Comparison of ENCODE assay signal across 1 cellular context in the genomic region with DNA sequence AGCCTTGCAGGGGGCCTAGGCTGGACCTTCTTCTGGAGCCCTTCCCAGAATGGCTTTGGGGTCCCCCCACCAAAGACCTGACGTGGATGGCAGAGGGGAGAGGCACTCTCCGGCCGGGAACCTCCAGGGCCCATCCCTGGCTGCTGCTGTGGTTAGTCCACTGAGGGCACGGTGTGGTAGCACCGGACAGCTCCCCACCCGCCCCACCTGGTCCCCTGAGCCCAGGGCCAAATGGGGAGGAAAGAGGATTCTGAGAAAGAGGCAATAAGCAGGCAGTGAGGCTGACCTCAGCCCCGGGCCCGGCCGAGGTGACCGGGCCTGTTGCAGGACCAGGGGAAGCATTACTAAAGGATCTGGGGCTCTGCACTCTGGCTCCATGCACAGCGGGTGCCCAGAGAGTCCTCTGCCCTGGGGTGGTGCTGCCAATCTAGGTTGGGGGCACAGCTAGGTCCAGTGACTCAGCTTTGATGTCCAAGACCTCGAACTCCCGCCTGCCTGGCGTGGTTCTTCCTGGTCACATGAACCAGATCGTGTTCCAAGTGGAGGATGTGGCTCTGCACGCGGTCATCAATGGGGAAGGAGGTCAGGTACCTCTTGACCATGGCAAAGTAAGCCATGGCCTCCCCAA.
TF ChIP-seq lines count a peak whose summit lies in the region.

No MANE protein-coding gene starts in this region.

TF ChIP-seq in HepG2, 621 proteins besides CTCF, POLR2A, EP300 and RAD21 (continues in another document):
- no peak for TF ChIP-seq ZNF546 (CRISPR knock-in tag; conservative IDR thresholded peaks at IDR 0.05)
- TF ChIP-seq, protein P1, sequence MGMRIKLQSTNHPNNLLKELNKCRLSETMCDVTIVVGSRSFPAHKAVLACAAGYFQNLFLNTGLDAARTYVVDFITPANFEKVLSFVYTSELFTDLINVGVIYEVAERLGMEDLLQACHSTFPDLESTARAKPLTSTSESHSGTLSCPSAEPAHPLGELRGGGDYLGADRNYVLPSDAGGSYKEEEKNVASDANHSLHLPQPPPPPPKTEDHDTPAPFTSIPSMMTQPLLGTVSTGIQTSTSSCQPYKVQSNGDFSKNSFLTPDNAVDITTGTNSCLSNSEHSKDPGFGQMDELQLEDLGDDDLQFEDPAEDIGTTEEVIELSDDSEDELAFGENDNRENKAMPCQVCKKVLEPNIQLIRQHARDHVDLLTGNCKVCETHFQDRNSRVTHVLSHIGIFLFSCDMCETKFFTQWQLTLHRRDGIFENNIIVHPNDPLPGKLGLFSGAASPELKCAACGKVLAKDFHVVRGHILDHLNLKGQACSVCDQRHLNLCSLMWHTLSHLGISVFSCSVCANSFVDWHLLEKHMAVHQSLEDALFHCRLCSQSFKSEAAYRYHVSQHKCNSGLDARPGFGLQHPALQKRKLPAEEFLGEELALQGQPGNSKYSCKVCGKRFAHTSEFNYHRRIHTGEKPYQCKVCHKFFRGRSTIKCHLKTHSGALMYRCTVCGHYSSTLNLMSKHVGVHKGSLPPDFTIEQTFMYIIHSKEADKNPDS (CRISPR knock-in tag; IDR thresholded peaks at IDR 0.05): no peak
- TF ChIP-seq, protein P2, sequence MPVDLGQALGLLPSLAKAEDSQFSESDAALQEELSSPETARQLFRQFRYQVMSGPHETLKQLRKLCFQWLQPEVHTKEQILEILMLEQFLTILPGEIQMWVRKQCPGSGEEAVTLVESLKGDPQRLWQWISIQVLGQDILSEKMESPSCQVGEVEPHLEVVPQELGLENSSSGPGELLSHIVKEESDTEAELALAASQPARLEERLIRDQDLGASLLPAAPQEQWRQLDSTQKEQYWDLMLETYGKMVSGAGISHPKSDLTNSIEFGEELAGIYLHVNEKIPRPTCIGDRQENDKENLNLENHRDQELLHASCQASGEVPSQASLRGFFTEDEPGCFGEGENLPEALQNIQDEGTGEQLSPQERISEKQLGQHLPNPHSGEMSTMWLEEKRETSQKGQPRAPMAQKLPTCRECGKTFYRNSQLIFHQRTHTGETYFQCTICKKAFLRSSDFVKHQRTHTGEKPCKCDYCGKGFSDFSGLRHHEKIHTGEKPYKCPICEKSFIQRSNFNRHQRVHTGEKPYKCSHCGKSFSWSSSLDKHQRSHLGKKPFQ (CRISPR knock-in tag; IDR thresholded peaks at IDR 0.05; ENCODE audit: insufficient replicate concordance): no peak
- TF ChIP-seq, protein P3, sequence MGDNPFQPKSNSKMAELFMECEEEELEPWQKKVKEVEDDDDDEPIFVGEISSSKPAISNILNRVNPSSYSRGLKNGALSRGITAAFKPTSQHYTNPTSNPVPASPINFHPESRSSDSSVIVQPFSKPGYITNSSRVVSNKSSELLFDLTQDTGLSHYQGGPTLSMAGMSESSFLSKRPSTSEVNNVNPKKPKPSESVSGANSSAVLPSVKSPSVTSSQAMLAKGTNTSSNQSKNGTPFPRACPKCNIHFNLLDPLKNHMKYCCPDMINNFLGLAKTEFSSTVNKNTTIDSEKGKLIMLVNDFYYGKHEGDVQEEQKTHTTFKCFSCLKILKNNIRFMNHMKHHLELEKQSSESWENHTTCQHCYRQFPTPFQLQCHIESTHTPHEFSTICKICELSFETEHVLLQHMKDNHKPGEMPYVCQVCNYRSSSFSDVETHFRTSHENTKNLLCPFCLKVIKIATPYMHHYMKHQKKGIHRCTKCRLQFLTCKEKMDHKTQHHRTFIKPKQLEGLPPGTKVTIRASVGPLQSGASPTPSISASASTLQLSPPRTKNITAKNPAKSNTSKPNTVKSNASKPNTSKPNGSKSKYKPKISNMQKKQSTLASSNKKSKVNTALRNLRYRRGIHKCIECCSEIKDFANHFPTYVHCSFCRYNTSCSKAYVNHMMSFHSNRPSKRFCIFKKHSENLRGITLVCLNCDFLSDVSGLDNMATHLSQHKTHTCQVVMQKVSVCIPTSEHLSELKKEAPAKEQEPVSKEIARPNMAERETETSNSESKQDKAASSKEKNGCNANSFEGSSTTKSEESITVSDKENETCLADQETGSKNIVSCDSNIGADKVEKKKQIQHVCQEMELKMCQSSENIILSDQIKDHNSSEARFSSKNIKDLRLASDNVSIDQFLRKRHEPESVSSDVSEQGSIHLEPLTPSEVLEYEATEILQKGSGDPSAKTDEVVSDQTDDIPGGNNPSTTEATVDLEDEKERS (CRISPR knock-in tag; IDR thresholded peaks at IDR 0.05): no peak
- TF ChIP-seq, protein P4, sequence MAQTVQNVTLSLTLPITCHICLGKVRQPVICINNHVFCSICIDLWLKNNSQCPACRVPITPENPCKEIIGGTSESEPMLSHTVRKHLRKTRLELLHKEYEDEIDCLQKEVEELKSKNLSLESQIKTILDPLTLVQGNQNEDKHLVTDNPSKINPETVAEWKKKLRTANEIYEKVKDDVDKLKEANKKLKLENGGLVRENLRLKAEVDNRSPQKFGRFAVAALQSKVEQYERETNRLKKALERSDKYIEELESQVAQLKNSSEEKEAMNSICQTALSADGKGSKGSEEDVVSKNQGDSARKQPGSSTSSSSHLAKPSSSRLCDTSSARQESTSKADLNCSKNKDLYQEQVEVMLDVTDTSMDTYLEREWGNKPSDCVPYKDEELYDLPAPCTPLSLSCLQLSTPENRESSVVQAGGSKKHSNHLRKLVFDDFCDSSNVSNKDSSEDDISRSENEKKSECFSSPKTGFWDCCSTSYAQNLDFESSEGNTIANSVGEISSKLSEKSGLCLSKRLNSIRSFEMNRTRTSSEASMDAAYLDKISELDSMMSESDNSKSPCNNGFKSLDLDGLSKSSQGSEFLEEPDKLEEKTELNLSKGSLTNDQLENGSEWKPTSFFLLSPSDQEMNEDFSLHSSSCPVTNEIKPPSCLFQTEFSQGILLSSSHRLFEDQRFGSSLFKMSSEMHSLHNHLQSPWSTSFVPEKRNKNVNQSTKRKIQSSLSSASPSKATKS (CRISPR knock-in tag; IDR thresholded peaks at IDR 0.05): no peak
- TF ChIP-seq, protein P5, sequence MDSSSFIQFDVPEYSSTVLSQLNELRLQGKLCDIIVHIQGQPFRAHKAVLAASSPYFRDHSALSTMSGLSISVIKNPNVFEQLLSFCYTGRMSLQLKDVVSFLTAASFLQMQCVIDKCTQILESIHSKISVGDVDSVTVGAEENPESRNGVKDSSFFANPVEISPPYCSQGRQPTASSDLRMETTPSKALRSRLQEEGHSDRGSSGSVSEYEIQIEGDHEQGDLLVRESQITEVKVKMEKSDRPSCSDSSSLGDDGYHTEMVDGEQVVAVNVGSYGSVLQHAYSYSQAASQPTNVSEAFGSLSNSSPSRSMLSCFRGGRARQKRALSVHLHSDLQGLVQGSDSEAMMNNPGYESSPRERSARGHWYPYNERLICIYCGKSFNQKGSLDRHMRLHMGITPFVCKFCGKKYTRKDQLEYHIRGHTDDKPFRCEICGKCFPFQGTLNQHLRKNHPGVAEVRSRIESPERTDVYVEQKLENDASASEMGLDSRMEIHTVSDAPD (CRISPR knock-in tag; IDR thresholded peaks at IDR 0.05): no peak
- no peak for TF ChIP-seq ZNF572 (CRISPR knock-in tag; IDR thresholded peaks at IDR 0.05)
- no peak for TF ChIP-seq CENPX (CRISPR knock-in tag; IDR thresholded peaks at IDR 0.05)
- peak; percentile 2; the same call in 1 of the 2 replicates for TF ChIP-seq ZNF160 (CRISPR knock-in tag; IDR thresholded peaks at IDR 0.05)
- TF ChIP-seq ZNF224 (CRISPR knock-in tag; IDR thresholded peaks at IDR 0.05): no peak
- TF ChIP-seq ZNF430 (CRISPR knock-in tag; IDR thresholded peaks at IDR 0.05): no peak
- no peak for TF ChIP-seq ZNF563 (CRISPR knock-in tag; IDR thresholded peaks at IDR 0.05)
- TF ChIP-seq SOX13 (IDR thresholded peaks at IDR 0.05): no peak
- TF ChIP-seq SOX13 (CRISPR knock-in tag; conservative IDR thresholded peaks at IDR 0.05 in 1 of 2, IDR thresholded peaks at IDR 0.05 in 1 of 2): no peak
- peak; percentile 43; the same call in 1 of the 2 replicates for TF ChIP-seq RBFOX2 (IDR thresholded peaks at IDR 0.05; ENCODE audit: low read depth, low read length)
- TF ChIP-seq ZNF570 (CRISPR knock-in tag; IDR thresholded peaks at IDR 0.05; ENCODE audit: borderline replicate concordance): no peak
- no peak for TF ChIP-seq NR2C2 (CRISPR knock-in tag; IDR thresholded peaks at IDR 0.05; ENCODE audit: borderline replicate concordance)
- TF ChIP-seq, protein P6, sequence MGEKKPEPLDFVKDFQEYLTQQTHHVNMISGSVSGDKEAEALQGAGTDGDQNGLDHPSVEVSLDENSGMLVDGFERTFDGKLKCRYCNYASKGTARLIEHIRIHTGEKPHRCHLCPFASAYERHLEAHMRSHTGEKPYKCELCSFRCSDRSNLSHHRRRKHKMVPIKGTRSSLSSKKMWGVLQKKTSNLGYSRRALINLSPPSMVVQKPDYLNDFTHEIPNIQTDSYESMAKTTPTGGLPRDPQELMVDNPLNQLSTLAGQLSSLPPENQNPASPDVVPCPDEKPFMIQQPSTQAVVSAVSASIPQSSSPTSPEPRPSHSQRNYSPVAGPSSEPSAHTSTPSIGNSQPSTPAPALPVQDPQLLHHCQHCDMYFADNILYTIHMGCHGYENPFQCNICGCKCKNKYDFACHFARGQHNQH (CRISPR knock-in tag; IDR thresholded peaks at IDR 0.05): no peak
- TF ChIP-seq TBP (CRISPR knock-in tag; IDR thresholded peaks at IDR 0.05): no peak
- no peak for TF ChIP-seq SP140L (CRISPR knock-in tag; IDR thresholded peaks at IDR 0.05; ENCODE audit: borderline replicate concordance)
- TF ChIP-seq ZBTB21 (CRISPR knock-in tag; IDR thresholded peaks at IDR 0.05): no peak
- TF ChIP-seq ZNF124 (CRISPR knock-in tag; IDR thresholded peaks at IDR 0.05): no peak
- TF ChIP-seq MIER3 (CRISPR knock-in tag; IDR thresholded peaks at IDR 0.05; ENCODE audit: borderline replicate concordance): no peak
- TF ChIP-seq, protein P7, sequence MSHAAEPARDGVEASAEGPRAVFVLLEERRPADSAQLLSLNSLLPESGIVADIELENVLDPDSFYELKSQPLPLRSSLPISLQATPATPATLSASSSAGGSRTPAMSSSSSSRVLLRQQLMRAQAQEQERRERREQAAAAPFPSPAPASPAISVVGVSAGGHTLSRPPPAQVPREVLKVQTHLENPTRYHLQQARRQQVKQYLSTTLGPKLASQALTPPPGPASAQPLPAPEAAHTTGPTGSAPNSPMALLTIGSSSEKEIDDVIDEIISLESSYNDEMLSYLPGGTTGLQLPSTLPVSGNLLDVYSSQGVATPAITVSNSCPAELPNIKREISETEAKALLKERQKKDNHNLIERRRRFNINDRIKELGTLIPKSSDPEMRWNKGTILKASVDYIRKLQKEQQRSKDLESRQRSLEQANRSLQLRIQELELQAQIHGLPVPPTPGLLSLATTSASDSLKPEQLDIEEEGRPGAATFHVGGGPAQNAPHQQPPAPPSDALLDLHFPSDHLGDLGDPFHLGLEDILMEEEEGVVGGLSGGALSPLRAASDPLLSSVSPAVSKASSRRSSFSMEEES (CRISPR knock-in tag; IDR thresholded peaks at IDR 0.05): no peak
- no peak for TF ChIP-seq ZNF678 (CRISPR knock-in tag; IDR thresholded peaks at IDR 0.05)
- no peak for TF ChIP-seq ZSCAN31 (CRISPR knock-in tag; IDR thresholded peaks at IDR 0.05; ENCODE audit: low read depth)
- TF ChIP-seq PHF5A (CRISPR knock-in tag; IDR thresholded peaks at IDR 0.05; ENCODE audit: low read depth, unreplicated experiment): no peak
- no peak for TF ChIP-seq KLF16 (CRISPR knock-in tag; IDR thresholded peaks at IDR 0.05)
- peak; percentile 87 for TF ChIP-seq AGO2 (optimal IDR thresholded peaks at IDR 0.05; ENCODE audit: low read depth, low read length)
- TF ChIP-seq ARNTL (CRISPR knock-in tag; IDR thresholded peaks at IDR 0.05): no peak
- TF ChIP-seq, protein P8, sequence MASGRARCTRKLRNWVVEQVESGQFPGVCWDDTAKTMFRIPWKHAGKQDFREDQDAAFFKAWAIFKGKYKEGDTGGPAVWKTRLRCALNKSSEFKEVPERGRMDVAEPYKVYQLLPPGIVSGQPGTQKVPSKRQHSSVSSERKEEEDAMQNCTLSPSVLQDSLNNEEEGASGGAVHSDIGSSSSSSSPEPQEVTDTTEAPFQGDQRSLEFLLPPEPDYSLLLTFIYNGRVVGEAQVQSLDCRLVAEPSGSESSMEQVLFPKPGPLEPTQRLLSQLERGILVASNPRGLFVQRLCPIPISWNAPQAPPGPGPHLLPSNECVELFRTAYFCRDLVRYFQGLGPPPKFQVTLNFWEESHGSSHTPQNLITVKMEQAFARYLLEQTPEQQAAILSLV (CRISPR knock-in tag; IDR thresholded peaks at IDR 0.05; ENCODE audit: borderline replicate concordance): no peak
- TF ChIP-seq NCOA2 (CRISPR knock-in tag; IDR thresholded peaks at IDR 0.05): no peak
- TF ChIP-seq RBM22 (optimal IDR thresholded peaks at IDR 0.05; ENCODE audit: low read length): peak; percentile 27
- TF ChIP-seq, protein P9, sequence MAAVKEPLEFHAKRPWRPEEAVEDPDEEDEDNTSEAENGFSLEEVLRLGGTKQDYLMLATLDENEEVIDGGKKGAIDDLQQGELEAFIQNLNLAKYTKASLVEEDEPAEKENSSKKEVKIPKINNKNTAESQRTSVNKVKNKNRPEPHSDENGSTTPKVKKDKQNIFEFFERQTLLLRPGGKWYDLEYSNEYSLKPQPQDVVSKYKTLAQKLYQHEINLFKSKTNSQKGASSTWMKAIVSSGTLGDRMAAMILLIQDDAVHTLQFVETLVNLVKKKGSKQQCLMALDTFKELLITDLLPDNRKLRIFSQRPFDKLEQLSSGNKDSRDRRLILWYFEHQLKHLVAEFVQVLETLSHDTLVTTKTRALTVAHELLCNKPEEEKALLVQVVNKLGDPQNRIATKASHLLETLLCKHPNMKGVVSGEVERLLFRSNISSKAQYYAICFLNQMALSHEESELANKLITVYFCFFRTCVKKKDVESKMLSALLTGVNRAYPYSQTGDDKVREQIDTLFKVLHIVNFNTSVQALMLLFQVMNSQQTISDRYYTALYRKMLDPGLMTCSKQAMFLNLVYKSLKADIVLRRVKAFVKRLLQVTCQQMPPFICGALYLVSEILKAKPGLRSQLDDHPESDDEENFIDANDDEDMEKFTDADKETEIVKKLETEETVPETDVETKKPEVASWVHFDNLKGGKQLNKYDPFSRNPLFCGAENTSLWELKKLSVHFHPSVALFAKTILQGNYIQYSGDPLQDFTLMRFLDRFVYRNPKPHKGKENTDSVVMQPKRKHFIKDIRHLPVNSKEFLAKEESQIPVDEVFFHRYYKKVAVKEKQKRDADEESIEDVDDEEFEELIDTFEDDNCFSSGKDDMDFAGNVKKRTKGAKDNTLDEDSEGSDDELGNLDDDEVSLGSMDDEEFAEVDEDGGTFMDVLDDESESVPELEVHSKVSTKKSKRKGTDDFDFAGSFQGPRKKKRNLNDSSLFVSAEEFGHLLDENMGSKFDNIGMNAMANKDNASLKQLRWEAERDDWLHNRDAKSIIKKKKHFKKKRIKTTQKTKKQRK (IDR thresholded peaks at IDR 0.05; ENCODE audit: low read length): no peak
- no peak for TF ChIP-seq AGO1 (IDR thresholded peaks at IDR 0.05; ENCODE audit: low read depth, low read length, poor library complexity, severe bottlenecking)
- TF ChIP-seq ZFAT (CRISPR knock-in tag; conservative IDR thresholded peaks at IDR 0.05): no peak
- TF ChIP-seq, protein P10, sequence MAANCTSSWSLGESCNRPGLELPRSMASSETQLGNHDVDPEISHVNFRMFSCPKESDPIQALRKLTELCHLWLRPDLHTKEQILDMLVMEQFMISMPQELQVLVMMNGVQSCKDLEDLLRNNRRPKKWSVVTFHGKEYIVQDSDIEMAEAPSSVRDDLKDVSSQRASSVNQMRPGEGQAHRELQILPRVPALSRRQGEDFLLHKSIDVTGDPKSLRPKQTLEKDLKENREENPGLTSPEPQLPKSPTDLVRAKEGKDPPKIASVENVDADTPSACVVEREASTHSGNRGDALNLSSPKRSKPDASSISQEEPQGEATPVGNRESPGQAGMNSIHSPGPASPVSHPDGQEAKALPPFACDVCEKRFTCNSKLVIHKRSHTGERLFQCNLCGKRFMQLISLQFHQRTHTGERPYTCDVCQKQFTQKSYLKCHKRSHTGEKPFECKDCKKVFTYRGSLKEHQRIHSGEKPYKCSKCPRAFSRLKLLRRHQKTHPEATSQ (CRISPR knock-in tag; IDR thresholded peaks at IDR 0.05; ENCODE audit: borderline replicate concordance): no peak
- TF ChIP-seq ZMYM2 (CRISPR knock-in tag; IDR thresholded peaks at IDR 0.05): no peak
- TF ChIP-seq TBX2 (CRISPR knock-in tag; IDR thresholded peaks at IDR 0.05; ENCODE audit: borderline replicate concordance): no peak
- TF ChIP-seq RFXAP (CRISPR knock-in tag; IDR thresholded peaks at IDR 0.05; ENCODE audit: borderline replicate concordance): no peak
- TF ChIP-seq IKZF1 (IDR thresholded peaks at IDR 0.05): no peak
